In the genomic region with DNA sequence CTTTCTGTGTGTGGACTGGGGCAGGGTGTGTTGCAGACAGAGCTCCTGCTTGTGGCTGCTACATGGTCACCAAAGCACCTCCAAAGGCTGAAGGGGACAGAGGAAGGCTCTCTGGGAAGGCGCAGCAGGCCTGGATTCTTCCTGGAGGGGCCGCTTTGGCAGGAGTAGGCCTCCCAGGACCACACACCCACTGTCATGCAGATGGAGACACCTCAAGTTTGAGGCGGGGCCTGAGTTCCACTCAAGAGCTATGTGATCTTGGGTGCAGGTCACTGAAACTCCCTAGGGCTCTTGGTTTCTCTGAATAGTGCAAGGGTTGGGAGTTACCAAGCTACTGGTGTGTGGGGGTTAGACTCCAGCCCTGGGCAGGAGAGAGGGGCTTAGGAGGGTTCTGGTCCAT, we compare ENCODE assay signal across 25 cellular contexts. TPM values are rescaled to one million over a fixed set of nuclear protein-coding genes. Genes with fewer than 3 reads are reported as not detected.
"Had no signal": no experiment of that assay in that cellular context is flagged by ENCODE, and none has a peak within 500 bp of the region (broad histone marks: within the 10 kb centered on the region; RNA-seq: fewer than 3 reads in every experiment).

No MANE protein-coding gene starts in this region.

- H3K36me3 ChIP-seq: esophagus muscularis mucosa, gastrocnemius medialis, neutrophil, spleen, stomach, thoracic aorta, transverse colon had no signal

- DNase-seq: cortex of kidney; dorsolateral prefrontal cortex; effector memory CD4-positive, alpha-beta T cell; gastrocnemius medialis; left colon; left ventricle myocardium superior; mesenchymal stem cell; midbrain; posterior cingulate gyrus; spleen; stimulated activated CD4-positive, alpha-beta T cell treated with anti-CD3 and anti-CD28 coated beads, Interleukin-2, amount 100 ng/mL, for 24 hours; stimulated activated CD4-positive, alpha-beta T cell treated with anti-CD3 and anti-CD28 coated beads, Interleukin-4, amount 100 ng/mL, for 4 hours; stimulated activated naive B cell treated with anti-CD40 and anti-IgM and Interleukin-4, amounts not matched to agents 10 μg/mL and 1 μg/mL and 100 μg/mL, for 72 hours; stomach; substantia nigra; transverse colon had no signal

- H3K4me3 Mint-ChIP-seq: nephron; stimulated activated naive B cell treated with anti-CD40 and anti-IgM and Interleukin-4, amounts not matched to agents 10 μg/mL and 1 μg/mL and 100 μg/mL, for 72 hours had no signal

- ATAC-seq: gastrocnemius medialis; left colon; left ventricle myocardium superior; sciatic nerve; stimulated activated naive B cell treated with anti-CD40 and anti-IgM and Interleukin-4, amounts not matched to agents 10 μg/mL and 1 μg/mL and 100 μg/mL, for 72 hours had no signal

- H3K27me3 ChIP-seq: dorsolateral prefrontal cortex, esophagus muscularis mucosa, gastrocnemius medialis, neutrophil, spleen, stomach, transverse colon had no signal

- H3K4me3 ChIP-seq: dorsolateral prefrontal cortex, esophagus muscularis mucosa, gastrocnemius medialis, lung, spleen, stomach, thoracic aorta, transverse colon had no signal

- H3K4me1 ChIP-seq: esophagus muscularis mucosa, gastrocnemius medialis, spleen, stomach, transverse colon had no signal

- H3K4me1 Mint-ChIP-seq: stimulated activated naive B cell treated with anti-CD40 and anti-IgM and Interleukin-4, amounts not matched to agents 10 μg/mL and 1 μg/mL and 100 μg/mL, for 72 hours had no signal

- H3K27me3 Mint-ChIP-seq: stimulated activated naive B cell treated with anti-CD40 and anti-IgM and Interleukin-4, amounts not matched to agents 10 μg/mL and 1 μg/mL and 100 μg/mL, for 72 hours had no signal

- H3K27ac Mint-ChIP-seq: nephron; stimulated activated naive B cell treated with anti-CD40 and anti-IgM and Interleukin-4, amounts not matched to agents 10 μg/mL and 1 μg/mL and 100 μg/mL, for 72 hours had no signal

- H3K27ac ChIP-seq: dorsolateral prefrontal cortex, epithelial cell of prostate, esophagus muscularis mucosa, gastrocnemius medialis, neutrophil, spleen, stomach, thoracic aorta, transverse colon had no signal

- H3K9me3 Mint-ChIP-seq: nephron; stimulated activated naive B cell treated with anti-CD40 and anti-IgM and Interleukin-4, amounts not matched to agents 10 μg/mL and 1 μg/mL and 100 μg/mL, for 72 hours had no signal

RNA-seq across cellular contexts. Expression of a gene that starts 27.9 kb away (rescaled TPM):
- total RNA-seq: gastrocnemius medialis, kidney epithelial cell, left ventricle myocardium superior, skeletal muscle tissue had no signal
- polyA plus RNA-seq: stomach had no signal
